In the genomic region with DNA sequence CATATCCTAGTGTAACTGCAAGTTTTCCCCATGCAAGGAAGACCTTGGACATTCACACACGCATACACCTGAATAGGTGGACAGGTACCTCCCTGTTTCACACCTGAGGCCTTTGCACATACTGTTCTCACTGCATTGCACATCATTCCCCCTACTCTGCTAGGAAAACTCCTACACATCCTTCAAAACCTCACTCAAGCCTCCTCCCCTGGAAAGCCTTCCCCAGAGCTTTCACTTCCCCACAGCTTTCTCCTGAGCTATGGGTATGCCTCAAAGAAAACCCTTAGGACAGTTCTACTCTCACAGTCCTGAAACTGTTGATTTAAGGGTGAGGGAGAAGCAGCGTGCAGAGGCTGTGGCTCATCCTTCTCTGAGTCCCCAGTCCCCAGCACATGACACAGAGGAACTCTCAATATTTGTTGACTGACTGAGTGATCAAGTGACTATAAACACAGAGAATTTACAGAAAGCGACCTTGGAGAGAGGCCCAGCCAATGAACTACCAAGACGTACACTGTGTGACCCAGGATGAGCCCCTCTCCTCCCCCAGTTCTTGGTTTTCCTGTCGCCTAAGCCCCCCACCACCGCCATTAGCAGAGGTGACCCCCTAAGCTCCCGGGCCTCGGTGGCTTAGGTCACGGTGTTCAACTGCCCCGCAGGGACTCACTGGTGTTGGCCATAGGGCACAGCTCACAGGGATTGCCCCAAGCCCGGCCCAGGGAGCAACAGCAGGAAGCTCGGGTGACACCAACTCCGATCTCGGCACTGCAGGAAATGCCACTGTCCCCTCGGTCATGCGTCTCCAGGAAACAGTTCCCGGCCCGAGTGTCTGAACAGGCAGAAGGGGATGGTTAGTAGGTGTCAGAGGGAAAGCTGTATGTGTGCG, we compare ENCODE assay signal across 23 cellular contexts. TPM values are rescaled to one million over a fixed set of nuclear protein-coding genes. Genes with fewer than 3 reads are reported as not detected.
A peak's percentile ranks its signal among the peaks of the same experiment; 100 is the strongest.
DNase-seq lines count a peak whose midpoint lies in the region; ATAC-seq, FAIRE-seq and TF ChIP-seq lines count a peak whose summit lies in the region.
"Had no signal": no experiment of that assay in that cellular context is flagged by ENCODE, and none has a peak within 500 bp of the region (broad histone marks: within the 10 kb centered on the region; RNA-seq: fewer than 3 reads in every experiment).

No MANE protein-coding gene starts in this region.

- H3K36me3 Mint-ChIP-seq in activated naive CD8-positive, alpha-beta T cell treated with anti-CD3 and anti-CD28 coated beads, Interleukin-2, amount 50 U/mL, for 24 hours (ENCODE audit: low read depth), result no peaks in the 10 kb centered on the region
- H3K36me3 Mint-ChIP-seq: CD4-positive, CD25-positive, alpha-beta regulatory T cell; IgD-negative memory B cell had no signal

- FAIRE-seq in GM12891 (lab: Jason Lieb, UNC), result no peak

- H3K4me1 ChIP-seq in lower lobe of right lung (no peaks in the 10 kb centered on the region), left ventricle myocardium inferior (no peaks in the 10 kb centered on the region)
- H3K4me1 ChIP-seq: BE2C had no signal

- peaks cover 20% of the 10 kb centered on the region for H3K27me3 Mint-ChIP-seq in activated naive CD8-positive, alpha-beta T cell treated with anti-CD3 and anti-CD28 coated beads, Interleukin-2, amount 50 U/mL, for 24 hours
- H3K27me3 Mint-ChIP-seq: CD4-positive, CD25-positive, alpha-beta regulatory T cell had no signal

- H3K27ac Mint-ChIP-seq in activated naive CD8-positive, alpha-beta T cell treated with anti-CD3 and anti-CD28 coated beads, Interleukin-2, amount 50 U/mL, for 24 hours, result no peak overlapping the region
- H3K27ac Mint-ChIP-seq: CD4-positive, CD25-positive, alpha-beta regulatory T cell; IgD-negative memory B cell had no signal

- H3K9me3 ChIP-seq in lower lobe of right lung, result no peaks in the 10 kb centered on the region
- H3K9me3 ChIP-seq in left ventricle myocardium inferior (replicated peaks), result no peaks in the 10 kb centered on the region
- H3K9me3 ChIP-seq: BE2C had no signal

- H3K4me3 ChIP-seq in H7 (ENCODE audit: insufficient read depth, low read depth, low read length) (no peak overlapping the region), NB4 (ENCODE audit: low read depth, low read length) (no peak overlapping the region), lower lobe of right lung (no peak overlapping the region), left ventricle myocardium inferior (no peak overlapping the region)

- H3K4me3 Mint-ChIP-seq in activated naive CD8-positive, alpha-beta T cell treated with anti-CD3 and anti-CD28 coated beads, Interleukin-2, amount 50 U/mL, for 24 hours, result no peak overlapping the region
- H3K4me3 Mint-ChIP-seq: CD4-positive, CD25-positive, alpha-beta regulatory T cell; H9; IgD-negative memory B cell had no signal

- TF ChIP-seq POLR2A in GM12891 (IDR thresholded peaks at IDR 0.05; ENCODE audit: low read depth, low read length) (no peak), NB4 (IDR thresholded peaks at IDR 0.05; ENCODE audit: extremely low read depth, insufficient read length) (no peak)

- TF ChIP-seq CTCF in NB4 (IDR thresholded peaks at IDR 0.05; ENCODE audit: low read depth, low read length) (no peak), lower lobe of right lung (IDR thresholded peaks at IDR 0.05) (no peak), left ventricle myocardium inferior (IDR thresholded peaks at IDR 0.05; ENCODE audit: borderline replicate concordance) (no peak)

- ATAC-seq in lower lobe of right lung (no peak), HG03439 (IDR thresholded peaks at IDR 0.05; ENCODE audit: unreplicated experiment) (no peak)
- no peak for ATAC-seq in activated naive CD8-positive, alpha-beta T cell treated with anti-CD3 and anti-CD28 coated beads, Interleukin-2, amount 50 U/mL, for 24 hours

- intact Hi-C loops in lower lobe of right lung (cut with DNase I) (no loop called here), left ventricle myocardium inferior (cut with micrococcal nuclease) (no loop called here)

- H3K9me3 Mint-ChIP-seq in activated naive CD8-positive, alpha-beta T cell treated with anti-CD3 and anti-CD28 coated beads, Interleukin-2, amount 50 U/mL, for 24 hours, result no peaks in the 10 kb centered on the region
- H3K9me3 Mint-ChIP-seq: H9, IgD-negative memory B cell had no signal

- no peak overlapping the region for H3K27ac ChIP-seq in lower lobe of right lung
- H3K27ac ChIP-seq in left ventricle myocardium inferior (replicated peaks), result no peak overlapping the region

- DNase-seq in GM12891 (ENCODE audit: insufficient read length, low spot score), result no peak
- peak; percentile 22 for DNase-seq in H7
- peak; percentile 57 for DNase-seq in NB4 (ENCODE audit: low read depth)
- DNase-seq in lower lobe of right lung, result peak; percentile 28
- DNase-seq in NCI-H446 treated with DMSO at 0.1 percent for 48 hours (lab: John Stamatoyannopoulos, UW), result no peak
- DNase-seq in left ventricle myocardium inferior, result no peak
- no peak for DNase-seq in activated naive CD8-positive, alpha-beta T cell treated with anti-CD3 and anti-CD28 coated beads, Interleukin-2, amount 50 U/mL, for 24 hours
- DNase-seq: BE2C; CD4-positive, CD25-positive, alpha-beta regulatory T cell; DMS79; H9; NCI-H1092 treated with DMSO at 0.1 percent for 48 hours; NCI-H1436 treated with DMSO at 0.1 percent for 48 hours; NCI-H1930; NCI-H226; NCI-H524; NCI-H774; Right ventricle myocardium superior; SW 1271 had no signal

- H3K4me1 Mint-ChIP-seq in activated naive CD8-positive, alpha-beta T cell treated with anti-CD3 and anti-CD28 coated beads, Interleukin-2, amount 50 U/mL, for 24 hours, result no peaks in the 10 kb centered on the region
- H3K4me1 Mint-ChIP-seq: CD4-positive, CD25-positive, alpha-beta regulatory T cell; IgD-negative memory B cell had no signal

- H3K27me3 ChIP-seq in H7 (ENCODE audit: control insufficient read depth, insufficient read depth, low read length), result no peaks in the 10 kb centered on the region
- H3K27me3 ChIP-seq in lower lobe of right lung (ENCODE audit: low read depth), result no peaks in the 10 kb centered on the region
- peaks cover 37% of the 10 kb centered on the region for H3K27me3 ChIP-seq in left ventricle myocardium inferior (ENCODE audit: low read depth)
- H3K27me3 ChIP-seq: BE2C had no signal

- H3K36me3 ChIP-seq in H7 (replicated peaks; ENCODE audit: control insufficient read depth, insufficient read depth, low read length) (peaks cover 23% of the 10 kb centered on the region), lower lobe of right lung (no peaks in the 10 kb centered on the region), left ventricle myocardium inferior (no peaks in the 10 kb centered on the region)
- H3K36me3 ChIP-seq: BE2C had no signal

TF ChIP-seq in GM12891, 5 proteins besides CTCF, POLR2A, EP300 and RAD21:
- TF ChIP-seq POLR2AphosphoS5 (IDR thresholded peaks at IDR 0.05; ENCODE audit: low read depth, low read length) (no peak), SPI1 (IDR thresholded peaks at IDR 0.05; ENCODE audit: low read depth, low read length) (0 out of 2 replicates have a peak, but pooled peaks have one; percentile 13)

RNA-seq across cellular contexts. Expression of gene FBN3, which starts 40.6 kb away (rescaled TPM):
- polyA plus RNA-seq in GM12891 (2012; ENCODE audit: low read depth, missing spikeins), result 0.03 TPM
- 13.7 and 15.9 TPM in 2 replicates for total RNA-seq in H7 (2014; rRNA removed; shearing (Covaris generic))
- 7.0 TPM for total RNA-seq in lower lobe of right lung
- not detected for total RNA-seq in left ventricle myocardium inferior
- total RNA-seq: Right ventricle myocardium superior, SK-MEL-5 had no signal
- polyA plus RNA-seq: CD4-positive, CD25-positive, alpha-beta regulatory T cell; IgD-negative memory B cell had no signal

RNA-seq across cellular contexts. Expression of gene CCL25, which starts 56.2 kb away (rescaled TPM):
- 2.8 TPM for polyA plus RNA-seq in GM12891 (2012; ENCODE audit: low read depth, missing spikeins)
- total RNA-seq in H7 (2014; rRNA removed; shearing (Covaris generic)), result 1.9 TPM in 1 of 2 replicates, not detected in the other
- total RNA-seq in lower lobe of right lung, result not detected
- total RNA-seq in left ventricle myocardium inferior, result not detected
- total RNA-seq: A673; CD4-positive, CD25-positive, alpha-beta regulatory T cell; H9; Right ventricle myocardium superior; SK-MEL-5 had no signal

Comparison
In these comparisons a context has a peak if more than half of its experiments do, and no peak if none do; other contexts are left out.
1. DNase-seq: peak in H7 (single experiment), NB4 (single experiment) and lower lobe of right lung (single experiment); none in GM12891 (single experiment), NCI-H446 treated with DMSO at 0.1 percent for 48 hours (single experiment), left ventricle myocardium inferior (single experiment) and activated naive CD8-positive, alpha-beta T cell treated with anti-CD3 and anti-CD28 coated beads, Interleukin-2, amount 50 U/mL, for 24 hours (single experiment).